In genomic region chrX:30654989-30655607, GRCh38 we compare ENCODE assay signal across 12 cellular contexts. TPM values are rescaled to one million over a fixed set of nuclear protein-coding genes. Genes with fewer than 3 reads are reported as not detected.
DNase-seq lines count a peak whose midpoint lies in the region; ATAC-seq and TF ChIP-seq lines count a peak whose summit lies in the region.
"Had no signal": no experiment of that assay in that cellular context is flagged by ENCODE, and none has a peak within 500 bp of the region (broad histone marks: within the 10 kb centered on the region; RNA-seq: fewer than 3 reads in every experiment).

No MANE protein-coding gene starts in this region.

- peak overlapping the region in 3 of 8 donors; percentile 0 to 48 (median 14) for H3K27ac Mint-ChIP-seq in CD8-positive, alpha-beta memory T cell
- no peak overlapping the region for H3K27ac Mint-ChIP-seq in natural killer cell

- H3K9ac ChIP-seq in Karpas-422 (ENCODE audit: low read length), result peak overlapping the region; percentile 26; the same call in 1 of the 2 replicates
- H3K9ac ChIP-seq in adipocyte (ENCODE audit: low read length), result no peak overlapping the region

- POLR2A ChIA-PET in CD8-positive, alpha-beta memory T cell (lab: Charles Lee), result no interaction called here

- CTCF ChIA-PET in CD8-positive, alpha-beta memory T cell (lab: Charles Lee), result no interaction called here

- H3K27me3 Mint-ChIP-seq in CD8-positive, alpha-beta memory T cell, result no peaks in the 10 kb centered on the region
- H3K27me3 Mint-ChIP-seq in natural killer cell (ENCODE audit: low read depth in 2 of 2), result no peaks in the 10 kb centered on the region

- peak overlapping the region in 4 of 7 donors; percentile 18 to 95 (median 32) for H3K4me3 Mint-ChIP-seq in CD8-positive, alpha-beta memory T cell
- H3K4me3 Mint-ChIP-seq in natural killer cell, result peak overlapping the region; percentile 57

- H3K9me3 Mint-ChIP-seq in CD8-positive, alpha-beta memory T cell, result no peaks in the 10 kb centered on the region
- no peaks in the 10 kb centered on the region for H3K9me3 Mint-ChIP-seq in natural killer cell

- no peaks in the 10 kb centered on the region for H3K9me3 ChIP-seq in CD8-positive, alpha-beta memory T cell (ENCODE audit: low read length)
- H3K9me3 ChIP-seq in Karpas-422 (ENCODE audit: low read length), result no peaks in the 10 kb centered on the region
- no peaks in the 10 kb centered on the region for H3K9me3 ChIP-seq in adipocyte (ENCODE audit: control insufficient read depth, low read length)

- intact Hi-C loops in natural killer cell (cut with micrococcal nuclease), result loop anchor here (5.0 kb wide), 2 partner anchors 78 to 232 kb away; partner anchors contain the start of genes TAB3 and TASL
- intact Hi-C loops in Right ventricle myocardium inferior (cut with DNase I), result no loop called here

- no peak for DNase-seq in CD8-positive, alpha-beta memory T cell
- DNase-seq in Karpas-422 (no peak), adipocyte (ENCODE audit: low read depth) (no peak), natural killer cell (no peak), Right ventricle myocardium inferior (ENCODE audit: missing footprints) (no peak), Ammon's horn (ENCODE audit: low spot score) (no peak), NCI-H1092 treated with DMSO at 0.1 percent for 48 hours (lab: John Stamatoyannopoulos, UW) (no peak)
- DNase-seq: activated CD8-positive, alpha-beta memory T cell treated with anti-CD3 and anti-CD28 coated beads for 24 hours; KBM-7; NCI-H2081; NK-92 treated with Interleukin-12 subunit alpha and Interleukin-12 subunit beta, amount 100 ng/mL, for 24 hours; stimulated activated CD4-positive, alpha-beta T cell treated with anti-CD3 and anti-CD28 coated beads, Interleukin-4, amount 100 ng/mL, for 4 hours had no signal

- H3K4me2 ChIP-seq in Karpas-422 (ENCODE audit: low read depth, low read length, poor library complexity, severe bottlenecking), result peak overlapping the region; percentile 61

- H3K27ac ChIP-seq in CD8-positive, alpha-beta memory T cell (ENCODE audit: low read depth, low read length), result no peak overlapping the region
- H3K27ac ChIP-seq in Karpas-422 (ENCODE audit: low read length), result no peak overlapping the region

- no peaks in the 10 kb centered on the region for H3K27me3 ChIP-seq in CD8-positive, alpha-beta memory T cell (ENCODE audit: insufficient read depth, low read length, poor library complexity, severe bottlenecking)
- H3K27me3 ChIP-seq in Karpas-422 (ENCODE audit: low read length), result no peaks in the 10 kb centered on the region
- no peaks in the 10 kb centered on the region for H3K27me3 ChIP-seq in adipocyte (replicated peaks; ENCODE audit: control insufficient read depth, insufficient read depth, low read length)

- peaks cover 0 to 5% (median 0%) of the 10 kb centered on the region in 3 donors for H3K36me3 Mint-ChIP-seq in CD8-positive, alpha-beta memory T cell
- no peaks in the 10 kb centered on the region for H3K36me3 Mint-ChIP-seq in natural killer cell

- no peaks in the 10 kb centered on the region for H3K4me1 ChIP-seq in CD8-positive, alpha-beta memory T cell (ENCODE audit: insufficient read depth, low read length)
- peaks cover 32% of the 10 kb centered on the region for H3K4me1 ChIP-seq in Karpas-422 (ENCODE audit: low read length)
- H3K4me1 ChIP-seq in adipocyte (ENCODE audit: control insufficient read depth, insufficient read depth, low read length), result peaks cover 3% of the 10 kb centered on the region

- ATAC-seq in natural killer cell (no peak), Right ventricle myocardium inferior (no peak)

- H4K20me1 ChIP-seq in Karpas-422 (ENCODE audit: insufficient read depth, low read depth, low read length), result no peaks in the 10 kb centered on the region

- TF ChIP-seq CTCF in natural killer cell (IDR thresholded peaks at IDR 0.05), result no peak

- H3K4me1 Mint-ChIP-seq in CD8-positive, alpha-beta memory T cell, result peaks cover 11 to 26% (median 24%) of the 10 kb centered on the region in 3 donors
- peaks cover 5 to 15% of the 10 kb centered on the region in 2 donors for H3K4me1 Mint-ChIP-seq in natural killer cell

- no peak overlapping the region for H3K4me3 ChIP-seq in CD8-positive, alpha-beta memory T cell (ENCODE audit: low read length)
- H3K4me3 ChIP-seq in Karpas-422 (ENCODE audit: low read length) (peak overlapping the region; percentile 63; the same call in 1 of the 2 replicates), adipocyte (ENCODE audit: low read length) (peak overlapping the region; percentile 5)

- no peak overlapping the region for H2AFZ ChIP-seq in Karpas-422 (ENCODE audit: low read length)

- H3K36me3 ChIP-seq in CD8-positive, alpha-beta memory T cell (ENCODE audit: insufficient read depth, low read length), result no peaks in the 10 kb centered on the region
- H3K36me3 ChIP-seq in Karpas-422 (ENCODE audit: insufficient read depth, low read length) (no peaks in the 10 kb centered on the region), adipocyte (ENCODE audit: control insufficient read depth, insufficient read depth, low read length, severe bottlenecking) (no peaks in the 10 kb centered on the region)

- H3K9me2 ChIP-seq in Karpas-422 (replicated peaks; ENCODE audit: insufficient read depth, low read length), result no peaks in the 10 kb centered on the region

- peaks cover 43% of the 10 kb centered on the region for H3K79me2 ChIP-seq in Karpas-422 (ENCODE audit: low read length)

RNA-seq across cellular contexts. Expression of gene GK, which starts 1.9 kb away (rescaled TPM):
- 10 to 100 TPM; 24.9 to 26.4 TPM for total RNA-seq in CD8-positive, alpha-beta memory T cell
- polyA plus RNA-seq in CD8-positive, alpha-beta memory T cell, result 3.8 TPM
- total RNA-seq in Karpas-422 (2014; rRNA removed; shearing (Covaris generic); ENCODE audit: low replicate concordance), result 16.8 and 26.1 TPM in 2 replicates
- total RNA-seq in natural killer cell (10 to 100 TPM in 1 of 3 donors, 1 to 10 TPM in 2; 5.1 to 10.2 (median 7.6) TPM), Right ventricle myocardium inferior (10.2 TPM)
